Comparison of ENCODE assay signal across 24 cellular contexts in genomic region chr15:101308604-101309435, GRCh38. TPM values are rescaled to one million over a fixed set of nuclear protein-coding genes. Genes with fewer than 3 reads are reported as not detected.
DNase-seq lines count a peak whose midpoint lies in the region; ATAC-seq, FAIRE-seq and TF ChIP-seq lines count a peak whose summit lies in the region.
"Had no signal": no experiment of that assay in that cellular context is flagged by ENCODE, and none has a peak within 500 bp of the region (broad histone marks: within the 10 kb centered on the region; RNA-seq: fewer than 3 reads in every experiment).

No MANE protein-coding gene starts in this region.

- no peak for TF ChIP-seq POLR2A in H1 (IDR thresholded peaks at IDR 0.05; ENCODE audit: control extremely low read depth in 1 of 2, low read depth in 2 of 2, low read length in 2 of 2)

- H2BK12ac ChIP-seq in H1 (ENCODE audit: low read depth, low read length): no peak overlapping the region

- no peak overlapping the region; the same call in 1 of the 2 replicates for H4K8ac ChIP-seq in H1 (ENCODE audit: extremely low read depth, insufficient read depth, low read length)

- no peak overlapping the region for H3K4me2 ChIP-seq in H1 (ENCODE audit: insufficient read depth in 1 of 2, low read depth in 2 of 2, low read length in 2 of 2)

- no peak overlapping the region for H2BK5ac ChIP-seq in H1 (ENCODE audit: low read depth, low read length)

- H3K23me2 ChIP-seq in H1 (ENCODE audit: low read depth, low read length): no peaks in the 10 kb centered on the region

- no peak overlapping the region for H4K5ac ChIP-seq in H1 (ENCODE audit: insufficient read length, low read depth, low read length)

- intact Hi-C loops in cardiac septum (cut with DNase I) (no loop called here), left ventricle myocardium superior (cut with micrococcal nuclease) (loop anchor here (10.0 kb wide), 1 partner anchor 196 kb away; no protein-coding TSS in a partner anchor), upper lobe of right lung (cut with DNase I) (loop anchor here (10.0 kb wide), 1 partner anchor 336 kb away; no protein-coding TSS in a partner anchor), pancreas (cut with DNase I) (loop anchor here in 2 of 3 donors (5.0 to 10.0 kb wide), 2 partner anchors 328 to 336 kb away; no protein-coding TSS in a partner anchor)

- CTCF ChIA-PET in H1 (lab: Charles Lee; ENCODE audit: partially characterized antibody): interaction anchor here (1.1 to 9.4 kb wide), 7 partner anchors 9 to 332 kb away, joined by 3 to 94 read pairs (median 3); no protein-coding TSS in a partner anchor

- peak overlapping the region; percentile 88; the same call in 1 of the 2 replicates for H2BK15ac ChIP-seq in H1 (ENCODE audit: low read length)

- no peak for TF ChIP-seq EP300 in H1 (IDR thresholded peaks at IDR 0.05; ENCODE audit: borderline replicate concordance in 1 of 2, low read depth in 2 of 2, low read length in 2 of 2)

- POLR2A ChIA-PET in H1 (lab: Charles Lee; ENCODE audit: partially characterized antibody): interaction anchor here (1.2 kb wide), 1 partner anchor 315 kb away, joined by 3 read pairs; no protein-coding TSS in a partner anchor

- no peak for TF ChIP-seq RAD21 in H1 (IDR thresholded peaks at IDR 0.05 in 1 of 2, conservative IDR thresholded peaks at IDR 0.05 in 1 of 2; ENCODE audit: low read depth in 2 of 2, low read length in 2 of 2)

- ATAC-seq in left ventricle myocardium superior (no peak), upper lobe of right lung (no peak), pancreas (no peak), HG03432 (IDR thresholded peaks at IDR 0.05; ENCODE audit: unreplicated experiment) (no peak)
- ATAC-seq: activated naive CD4-positive, alpha-beta T cell treated with anti-CD3 and anti-CD28 coated beads, Interleukin-2, amount 50 U/mL, for 72 hours; right cardiac atrium; stimulated activated effector memory CD8-positive, alpha-beta T cell treated with anti-CD3 and anti-CD28 coated beads, Interleukin-12 subunit alpha, Interleukin-12 subunit beta, amount 100 ng/mL, for 72 hours had no signal

- H3K27me3 ChIP-seq in H1 (replicated peaks in 1 of 4; ENCODE audit: control insufficient read depth in 3 of 4, extremely low read depth in 1 of 4, insufficient read depth in 3 of 4, low read length in 3 of 4) (no peaks in the 10 kb centered on the region), upper lobe of right lung (no peaks in the 10 kb centered on the region), pancreas (no peaks in the 10 kb centered on the region)
- H3K27me3 ChIP-seq: breast epithelium had no signal

- H3K4ac ChIP-seq in H1 (replicated peaks; ENCODE audit: insufficient read length, low read depth, low read length): no peak overlapping the region

- H3K9ac ChIP-seq in H1 (replicated peaks in 1 of 4; ENCODE audit: extremely low read depth in 1 of 4, low read depth in 3 of 4, low read length in 3 of 4): no peak overlapping the region

- H4K20me1 ChIP-seq in H1 (replicated peaks in 1 of 2; ENCODE audit: control insufficient read depth in 1 of 2, insufficient read depth in 2 of 2, low read length in 2 of 2): no peaks in the 10 kb centered on the region

- H2AFZ ChIP-seq in H1 (ENCODE audit: low read length): no peak overlapping the region

- H3K4me3 ChIP-seq in H1 (ENCODE audit: extremely low read depth in 1 of 4, insufficient read depth in 2 of 4, low read depth in 3 of 4, low read length in 4 of 4): no peak overlapping the region
- no peak overlapping the region for H3K4me3 ChIP-seq in upper lobe of right lung
- no peak overlapping the region for H3K4me3 ChIP-seq in pancreas
- H3K4me3 ChIP-seq: breast epithelium, K562, lung, suprapubic skin had no signal

- H2BK120ac ChIP-seq in H1 (replicated peaks; ENCODE audit: low read depth, low read length): no peak overlapping the region

- no peak overlapping the region for H3K27ac ChIP-seq in H1 (ENCODE audit: low read depth, low read length)
- no peak overlapping the region for H3K27ac ChIP-seq in upper lobe of right lung
- no peak overlapping the region for H3K27ac ChIP-seq in pancreas
- H3K27ac ChIP-seq: breast epithelium, C4-2B, suprapubic skin, WERI-Rb-1 had no signal

- H3K79me2 ChIP-seq in H1 (ENCODE audit: control insufficient read depth in 1 of 2, insufficient read depth in 2 of 2, low read length in 2 of 2): no peaks in the 10 kb centered on the region

- TF ChIP-seq CTCF in H1 (IDR thresholded peaks at IDR 0.05; ENCODE audit: control extremely low read depth in 1 of 3, insufficient read depth in 1 of 3, low read depth in 1 of 3, low read length in 3 of 3) (no peak), upper lobe of right lung (IDR thresholded peaks at IDR 0.05) (no peak), pancreas (IDR thresholded peaks at IDR 0.05) (no peak)

- H3K18ac ChIP-seq in H1 (ENCODE audit: extremely low read depth, low read length): no peak overlapping the region

- no peak overlapping the region for H2AK5ac ChIP-seq in H1 (ENCODE audit: low read depth, low read length)

- FAIRE-seq in H1 (lab: Jason Lieb, UNC): no peak
- FAIRE-seq in pancreas (lab: Jason Lieb, UNC): no peak
- FAIRE-seq: colon, K562, kidney had no signal

- H3K4me1 ChIP-seq in H1 (replicated peaks in 1 of 4; ENCODE audit: control insufficient read depth in 3 of 4, insufficient read depth in 4 of 4, low read length in 3 of 4) (peaks cover 0 to 5% (median 0%) of the 10 kb centered on the region in 4 experiments; a peak in 1 of 7 replicates), upper lobe of right lung (no peaks in the 10 kb centered on the region), pancreas (no peaks in the 10 kb centered on the region)
- H3K4me1 ChIP-seq: breast epithelium, suprapubic skin had no signal

- H3K36me3 ChIP-seq in H1 (ENCODE audit: control insufficient read depth in 2 of 4, insufficient read depth in 4 of 4, low read length in 3 of 4) (no peaks in the 10 kb centered on the region), upper lobe of right lung (no peaks in the 10 kb centered on the region), pancreas (no peaks in the 10 kb centered on the region)
- H3K36me3 ChIP-seq: breast epithelium, suprapubic skin, WERI-Rb-1 had no signal

- no peak overlapping the region for H4K91ac ChIP-seq in H1 (replicated peaks; ENCODE audit: insufficient read length, low read length)

- no peak overlapping the region for H3K56ac ChIP-seq in H1 (replicated peaks; ENCODE audit: insufficient read length, low read depth, low read length)

- no peaks in the 10 kb centered on the region for H3K79me1 ChIP-seq in H1 (ENCODE audit: low read depth, low read length)

- no peaks in the 10 kb centered on the region for H3K9me3 ChIP-seq in H1 (ENCODE audit: insufficient read depth in 2 of 2, low read depth in 1 of 2, low read length in 1 of 2)
- no peaks in the 10 kb centered on the region for H3K9me3 ChIP-seq in upper lobe of right lung
- H3K9me3 ChIP-seq in pancreas: no peaks in the 10 kb centered on the region
- H3K9me3 ChIP-seq: breast epithelium, suprapubic skin had no signal

- H2BK20ac ChIP-seq in H1 (ENCODE audit: low read length): no peak overlapping the region

- WGBS in H1 (ENCODE audit: extremely low coverage in 1 of 2, insufficient coverage in 1 of 2, insufficient read length in 1 of 2, insufficient replicate concordance in 2 of 2, low coverage in 1 of 2, low lambda C conversion rate in 2 of 2, missing lambda C conversion rate in 1 of 2), 2 experiments: 88% methylated on average over 20 of the region's 20 CpGs; no CpG with 5 or more reads in 1 of the 2 experiments
- WGBS in pancreas, 2 donors: 86 to 93% methylated on average over 20 of the region's 20 CpGs

- no peak overlapping the region for H3K14ac ChIP-seq in H1 (ENCODE audit: insufficient read length)

- DNase-seq in cardiac septum (ENCODE audit: low spot score) (peak; percentile 44), left ventricle myocardium superior (no peak), NCI-H146 treated with DMSO at 0.1 percent for 48 hours (lab: John Stamatoyannopoulos, UW; ENCODE audit: unreplicated experiment) (peak; percentile 72), H1 (ENCODE audit: low read depth in 1 of 2, low spot score in 2 of 2) (no peak), upper lobe of right lung (peak; percentile 40), pancreas (no peak)
- DNase-seq: activated CD4-positive, alpha-beta T cell treated with anti-CD3 and anti-CD28 coated beads, Interleukin-2, amount 10 ng/mL, durations not matched to agents 24 days and 14 days; effector memory CD4-positive, alpha-beta T cell; erythroblast; NCI-H774; stimulated activated CD4-positive, alpha-beta T cell treated with anti-CD3 and anti-CD28 coated beads, Interleukin-12 subunit alpha, Interleukin-12 subunit beta, amount 100 ng/mL, for 4 hours; stimulated activated CD4-positive, alpha-beta T cell treated with anti-CD3 and anti-CD28 coated beads, Interleukin-4, amount 100 ng/mL, for 24 hours; WERI-Rb-1 had no signal

- no peak overlapping the region for H3K23ac ChIP-seq in H1 (ENCODE audit: insufficient read length)

RNA-seq across cellular contexts. Expression of gene SNRPA1, which starts 13.8 kb away (rescaled TPM):
- 26.0 TPM for total RNA-seq in cardiac septum
- total RNA-seq in left ventricle myocardium superior: 27.5 TPM
- total RNA-seq in H1 (2021; fragmentation: NEBNext Ultra II Directional; extraction: Animal tissue kit (Norgen Biotek cat#: 25700)): 214 and 221 TPM in 2 replicates
- 140 and 143 TPM in 2 replicates for polyA plus RNA-seq in H1 (2011; rRNA removed)
- polyA plus RNA-seq in H1 (2011; cell fraction: cytosol; rRNA removed): 226 TPM
- polyA plus RNA-seq in H1 (2011; cell fraction: nucleus; rRNA removed): 37.4 TPM
- polyA plus RNA-seq in H1 (2012, experiment 1 of 2): 168 to 211 TPM (median 174 TPM) in 4 replicates
- polyA plus RNA-seq in H1 (2012, experiment 2 of 2): 66.1 TPM
- 160 TPM for polyA plus RNA-seq in H1 (2013, experiment 1 of 2)
- polyA plus RNA-seq in H1 (2013, experiment 2 of 2): 163 TPM
- 46.8 and 53.6 TPM in 2 replicates for polyA minus RNA-seq in H1 (2011; rRNA and poly(A)+ RNA removed)
- polyA minus RNA-seq in H1 (2011; cell fraction: cytosol; rRNA and poly(A)+ RNA removed): 59.4 TPM
- polyA minus RNA-seq in H1 (2011; cell fraction: nucleus; rRNA and poly(A)+ RNA removed): 34.4 TPM
- total RNA-seq in upper lobe of right lung: 40.7 TPM
- total RNA-seq in pancreas: 10 to 100 TPM; 16.7 to 25.4 (median 22.5) TPM
- 10 to 100 TPM; 27.2 to 37.2 TPM for polyA plus RNA-seq in pancreas

RNA-seq across cellular contexts. Expression of gene SELENOS, which starts 31.5 kb away (rescaled TPM):
- total RNA-seq in cardiac septum (51.6 TPM), left ventricle myocardium superior (39.3 TPM), upper lobe of right lung (78.5 TPM), pancreas (10 to 100 TPM; 26.6 to 50.4 (median 36.1) TPM)
- total RNA-seq in H1 (2021; fragmentation: NEBNext Ultra II Directional; extraction: Animal tissue kit (Norgen Biotek cat#: 25700)): 45.2 and 46.0 TPM in 2 replicates
- polyA plus RNA-seq in H1 (2011; rRNA removed) (31.0 and 45.1 TPM in 2 replicates), pancreas (10 to 100 TPM; 50.3 to 72.7 TPM)
- 51.7 TPM for polyA plus RNA-seq in H1 (2011; cell fraction: cytosol; rRNA removed)
- 16.3 TPM for polyA plus RNA-seq in H1 (2011; cell fraction: nucleus; rRNA removed)
- polyA plus RNA-seq in H1 (2012, experiment 1 of 2): 33.4 to 41.9 TPM (median 36.8 TPM) in 4 replicates
- 35.5 TPM for polyA plus RNA-seq in H1 (2012, experiment 2 of 2)
- polyA plus RNA-seq in H1 (2013, experiment 1 of 2): 61.0 TPM
- 78.8 TPM for polyA plus RNA-seq in H1 (2013, experiment 2 of 2)
- polyA minus RNA-seq in H1 (2011; rRNA and poly(A)+ RNA removed): 16.3 and 16.9 TPM in 2 replicates
- polyA minus RNA-seq in H1 (2011; cell fraction: cytosol; rRNA and poly(A)+ RNA removed): 5.7 TPM
- polyA minus RNA-seq in H1 (2011; cell fraction: nucleus; rRNA and poly(A)+ RNA removed): 17.3 TPM

RNA-seq across cellular contexts. Expression of gene CHSY1, which starts 57.0 kb away (rescaled TPM):
- total RNA-seq in cardiac septum (17.5 TPM), left ventricle myocardium superior (11.7 TPM), upper lobe of right lung (40.6 TPM), pancreas (10 to 100 TPM in 1 of 6 donors, 1 to 10 TPM in 5; 4.6 to 11.2 (median 6.6) TPM)
- total RNA-seq in H1 (2021; fragmentation: NEBNext Ultra II Directional; extraction: Animal tissue kit (Norgen Biotek cat#: 25700)): 60.3 and 60.7 TPM in 2 replicates
- polyA plus RNA-seq in H1 (2011; rRNA removed) (15.5 and 24.9 TPM in 2 replicates), pancreas (1 to 10 TPM; 3.4 to 4.9 TPM)
- polyA plus RNA-seq in H1 (2011; cell fraction: cytosol; rRNA removed): 22.3 TPM
- polyA plus RNA-seq in H1 (2011; cell fraction: nucleus; rRNA removed): 14.3 TPM
- polyA plus RNA-seq in H1 (2012, experiment 1 of 2): 29.7 to 40.6 TPM (median 32.7 TPM) in 4 replicates
- 5.0 TPM for polyA plus RNA-seq in H1 (2012, experiment 2 of 2)
- 66.9 TPM for polyA plus RNA-seq in H1 (2013, experiment 1 of 2)
- polyA plus RNA-seq in H1 (2013, experiment 2 of 2): 67.9 TPM
- 33.5 and 40.4 TPM in 2 replicates for polyA minus RNA-seq in H1 (2011; rRNA and poly(A)+ RNA removed)
- polyA minus RNA-seq in H1 (2011; cell fraction: cytosol; rRNA and poly(A)+ RNA removed): 26.6 TPM
- polyA minus RNA-seq in H1 (2011; cell fraction: nucleus; rRNA and poly(A)+ RNA removed): 25.8 TPM

Comparison
In these comparisons a context has a peak if more than half of its experiments do, and no peak if none do; other contexts are left out.
1. DNase-seq: peak in cardiac septum (single experiment), NCI-H146 treated with DMSO at 0.1 percent for 48 hours (single experiment) and upper lobe of right lung (single experiment); none in left ventricle myocardium superior (single experiment), H1 (0 of 2) and pancreas (0 of 6).